Comparison of ENCODE assay signal across 8 cellular contexts in the genomic region with DNA sequence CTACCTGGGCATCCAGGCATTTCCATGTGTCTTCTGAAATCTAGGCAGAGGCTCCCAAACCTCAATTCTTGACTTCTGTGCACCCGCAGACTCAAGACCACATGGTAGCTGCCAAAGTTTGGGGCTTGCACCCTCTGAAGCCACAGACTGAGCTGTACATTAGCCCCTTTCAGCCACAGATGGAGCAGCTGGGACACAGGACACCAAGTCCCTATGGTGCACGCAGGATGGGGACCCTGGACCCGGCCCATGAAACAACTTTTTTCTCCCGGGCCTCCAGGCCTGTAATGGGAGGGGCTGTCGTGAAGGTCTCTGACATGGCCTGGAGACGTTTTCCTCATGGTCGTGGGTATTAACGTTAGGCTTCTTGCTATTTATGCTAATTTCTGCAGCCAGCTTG.
"Had no signal": no experiment of that assay in that cellular context is flagged by ENCODE, and none has a peak within 500 bp of the region (broad histone marks: within the 10 kb centered on the region; RNA-seq: fewer than 3 reads in every experiment).

No MANE protein-coding gene starts in this region.

- H3K4me1 Mint-ChIP-seq: GM23338, H9 had no signal

- H3K27ac Mint-ChIP-seq: GM23338, H9, HFFc6 had no signal

- H3K4me3 Mint-ChIP-seq: GM23338, H9, HFFc6 had no signal

- ATAC-seq: GM23338, HCT116 had no signal

- DNase-seq: GM23248, GOT3, H7, H9, HCEC 1CT, HFFc6 had no signal
